10 cellular contexts compared by ENCODE assay signal in genomic region chr7:47720141-47720906, GRCh38.
DNase-seq lines count a peak whose midpoint lies in the region; ATAC-seq and TF ChIP-seq lines count a peak whose summit lies in the region.
"Had no signal": no experiment of that assay in that cellular context is flagged by ENCODE, and none has a peak within 500 bp of the region (broad histone marks: within the 10 kb centered on the region; RNA-seq: fewer than 3 reads in every experiment).

No MANE protein-coding gene starts in this region.

- H3K9me3 Mint-ChIP-seq in activated B cell treated with CpG ODN at 0.5 μM for 24 hours, result no peaks in the 10 kb centered on the region
- no peaks in the 10 kb centered on the region for H3K9me3 Mint-ChIP-seq in nephron
- H3K9me3 Mint-ChIP-seq: activated naive CD8-positive, alpha-beta T cell treated with anti-CD3 and anti-CD28 coated beads for 36 hours had no signal

- H3K4me3 ChIP-seq in WERI-Rb-1 (ENCODE audit: low read depth, low read length) (no peak overlapping the region), smooth muscle cell (no peak overlapping the region)

- H3K4me1 Mint-ChIP-seq in activated B cell treated with CpG ODN at 0.5 μM for 24 hours (peaks cover 73% of the 10 kb centered on the region), nephron (peaks cover 42% of the 10 kb centered on the region)

- POLR2A ChIA-PET in activated B cell treated with CpG ODN at 0.5 μM for 24 hours (lab: Charles Lee), result interaction anchor here (1.3 kb wide), 1 partner anchor 50 kb away, joined by 5 read pairs; no protein-coding TSS in a partner anchor

- H3K4me1 ChIP-seq in smooth muscle cell (ENCODE audit: low read depth), result peaks cover 11% of the 10 kb centered on the region

- H3K36me3 ChIP-seq in WERI-Rb-1 (no peaks in the 10 kb centered on the region), smooth muscle cell (ENCODE audit: low read depth) (no peaks in the 10 kb centered on the region)

- DNase-seq in GM13977 (ENCODE audit: low spot score) (peak; percentile 36), activated B cell treated with CpG ODN at 0.5 μM for 24 hours (no peak), NCI-H1694 treated with DMSO at 0.1 percent for 48 hours (lab: John Stamatoyannopoulos, UW) (no peak), WERI-Rb-1 (no peak), smooth muscle cell (lab: John Stamatoyannopoulos, UW; ENCODE audit: unreplicated experiment) (no peak), NCI-H2029 (lab: John Stamatoyannopoulos, UW) (no peak)
- DNase-seq: activated naive CD8-positive, alpha-beta T cell treated with anti-CD3 and anti-CD28 coated beads for 36 hours; stimulated activated CD4-positive, alpha-beta T cell treated with anti-CD3 and anti-CD28 coated beads, Interleukin-2, amount 100 ng/mL, for 24 hours had no signal

- H3F3A ChIP-seq in smooth muscle cell (ENCODE audit: low read depth), result no peaks in the 10 kb centered on the region

- H3K27ac Mint-ChIP-seq in activated B cell treated with CpG ODN at 0.5 μM for 24 hours (peak overlapping the region; percentile 71), nephron (peak overlapping the region; percentile 31 to 91 (median 72))
- H3K27ac Mint-ChIP-seq: activated naive CD8-positive, alpha-beta T cell treated with anti-CD3 and anti-CD28 coated beads for 36 hours had no signal

- ATAC-seq in HG02588 (IDR thresholded peaks at IDR 0.05; ENCODE audit: unreplicated experiment) (peak; percentile 87), activated B cell treated with CpG ODN at 0.5 μM for 24 hours (ENCODE audit: low read depth) (no peak)

- H3K9me3 ChIP-seq in WERI-Rb-1 (ENCODE audit: severe bottlenecking) (no peaks in the 10 kb centered on the region), smooth muscle cell (replicated peaks; ENCODE audit: low read depth) (no peaks in the 10 kb centered on the region)

- no peak overlapping the region for H3K4me2 ChIP-seq in smooth muscle cell

- H3K4me3 Mint-ChIP-seq in activated B cell treated with CpG ODN at 0.5 μM for 24 hours (peak overlapping the region; percentile 4), nephron (no peak overlapping the region)
- H3K4me3 Mint-ChIP-seq: activated naive CD8-positive, alpha-beta T cell treated with anti-CD3 and anti-CD28 coated beads for 36 hours had no signal

- H3K9ac ChIP-seq in smooth muscle cell (ENCODE audit: low read depth), result no peak overlapping the region

- 85% methylated on average over 12 of the region's 12 CpGs for WGBS in smooth muscle cell (ENCODE audit: low lambda C conversion rate)

- no peak for TF ChIP-seq CTCF in GM13977 (IDR thresholded peaks at IDR 0.05; ENCODE audit: extremely low read depth, insufficient read depth, missing control alignments)
- no peak for TF ChIP-seq CTCF in activated B cell treated with CpG ODN at 0.5 μM for 24 hours (IDR thresholded peaks at IDR 0.05)
- TF ChIP-seq CTCF in nephron (IDR thresholded peaks at IDR 0.05; ENCODE audit: unreplicated experiment in 3 of 3), result no peak
- no peak for TF ChIP-seq CTCF in WERI-Rb-1 (IDR thresholded peaks at IDR 0.05; ENCODE audit: low read depth, low read length)
- no peak for TF ChIP-seq CTCF in smooth muscle cell (IDR thresholded peaks at IDR 0.05; ENCODE audit: borderline replicate concordance, insufficient read depth, poor library complexity, severe bottlenecking)

- in situ Hi-C loops in GM13977 (cut with MboI; ENCODE audit: low pct_unique_long_range_greater_than_20kb, low sequenced_read_pairs, unreplicated experiment), result no loop called here

- no peak overlapping the region for H2AFZ ChIP-seq in smooth muscle cell (ENCODE audit: low read depth)

- H3K27me3 ChIP-seq in WERI-Rb-1 (ENCODE audit: insufficient read depth, low read depth, severe bottlenecking) (no peaks in the 10 kb centered on the region), smooth muscle cell (ENCODE audit: low read depth) (no peaks in the 10 kb centered on the region)

- H4K20me1 ChIP-seq in smooth muscle cell (ENCODE audit: low read depth), result no peaks in the 10 kb centered on the region

- H3K36me3 Mint-ChIP-seq in activated B cell treated with CpG ODN at 0.5 μM for 24 hours (ENCODE audit: low read depth) (no peaks in the 10 kb centered on the region), nephron (ENCODE audit: low read depth) (no peaks in the 10 kb centered on the region)
- H3K36me3 Mint-ChIP-seq: activated naive CD8-positive, alpha-beta T cell treated with anti-CD3 and anti-CD28 coated beads for 36 hours had no signal

- no peaks in the 10 kb centered on the region for H3K79me2 ChIP-seq in smooth muscle cell (ENCODE audit: low read depth)

- CTCF ChIA-PET in activated B cell treated with CpG ODN at 0.5 μM for 24 hours (lab: Charles Lee), result no interaction called here

- H3K27ac ChIP-seq in WERI-Rb-1 (no peak overlapping the region), smooth muscle cell (ENCODE audit: low read depth) (no peak overlapping the region)

- intact Hi-C loops in activated B cell treated with CpG ODN at 0.5 μM for 24 hours (cut with micrococcal nuclease), result no loop called here

- H3K27me3 Mint-ChIP-seq in activated B cell treated with CpG ODN at 0.5 μM for 24 hours (no peaks in the 10 kb centered on the region), nephron (ENCODE audit: low read depth) (peaks cover 6% of the 10 kb centered on the region)
- H3K27me3 Mint-ChIP-seq: activated naive CD8-positive, alpha-beta T cell treated with anti-CD3 and anti-CD28 coated beads for 36 hours had no signal
